In genomic region chr16:28842696-28843095, GRCh38 we compare ENCODE assay signal across 22 cellular contexts. TPM values are rescaled to one million over a fixed set of nuclear protein-coding genes. Genes with fewer than 3 reads are reported as not detected.
DNase-seq lines count a peak whose midpoint lies in the region; ATAC-seq and TF ChIP-seq lines count a peak whose summit lies in the region.
"Had no signal": no experiment of that assay in that cellular context is flagged by ENCODE, and none has a peak within 500 bp of the region (broad histone marks: within the 10 kb centered on the region; RNA-seq: fewer than 3 reads in every experiment).

No MANE protein-coding gene starts in this region.

- H2AFZ ChIP-seq in mammary epithelial cell (ENCODE audit: low read depth, low read length), result no peak overlapping the region

- no peaks in the 10 kb centered on the region for H3K9me3 Mint-ChIP-seq in MCF 10A (ENCODE audit: unreplicated experiment)
- no peaks in the 10 kb centered on the region for H3K9me3 Mint-ChIP-seq in activated naive CD8-positive, alpha-beta T cell treated with anti-CD3 and anti-CD28 coated beads, Interleukin-2, amount 10 ng/mL, durations not matched to agents 7 days and 5 days
- no peaks in the 10 kb centered on the region for H3K9me3 Mint-ChIP-seq in progenitor cell of endocrine pancreas (ENCODE audit: low read depth)
- H3K9me3 Mint-ChIP-seq in osteocyte (ENCODE audit: unreplicated experiment), result no peaks in the 10 kb centered on the region
- H3K9me3 Mint-ChIP-seq: CD8-positive, alpha-beta T cell; HFFc6 had no signal

- no peak overlapping the region for H3K4me2 ChIP-seq in mammary epithelial cell (ENCODE audit: insufficient read depth, low read depth, low read length)

- H3K79me2 ChIP-seq in mammary epithelial cell (ENCODE audit: insufficient read depth, low read length), result peaks cover 39% of the 10 kb centered on the region

- H3K4me1 ChIP-seq in mammary epithelial cell (ENCODE audit: insufficient read depth, low read length) (peaks cover 9% of the 10 kb centered on the region), HEK293 (ENCODE audit: control insufficient read depth, insufficient read depth, low read length) (no peaks in the 10 kb centered on the region)

- H3K27ac ChIP-seq in mammary epithelial cell (ENCODE audit: insufficient read depth, low read depth, low read length) (no peak overlapping the region), HEK293 (ENCODE audit: extremely low read depth, low read depth, low read length) (no peak overlapping the region)

- 94% methylated on average over 7 of the region's 7 CpGs for WGBS in mammary epithelial cell (ENCODE audit: low coverage, missing lambda C conversion rate)

- no peak overlapping the region for H3K4me3 ChIP-seq in mammary epithelial cell (replicated peaks in 1 of 3; ENCODE audit: insufficient read depth in 1 of 3, low read depth in 2 of 3, low read length in 3 of 3)
- H3K4me3 ChIP-seq in HEK293 (ENCODE audit: low read depth, low read length), result no peak overlapping the region

- no TSS peak for BruUV-seq in MCF 10A (replicated peaks; lab: Mats Ljungman, UMichigan)
- no TSS peak for BruUV-seq in mammary epithelial cell (replicated peaks; lab: Mats Ljungman, UMichigan)

- H3K36me3 ChIP-seq in mammary epithelial cell (ENCODE audit: insufficient read depth, low read length) (peaks cover 27% of the 10 kb centered on the region), HEK293 (ENCODE audit: control insufficient read depth in 2 of 2, insufficient read depth in 1 of 2, low read length in 2 of 2) (peaks cover 3 to 53% of the 10 kb centered on the region in 2 experiments; a peak in 2 of 3 replicates)

- DNase-seq in MCF 10A (ENCODE audit: unreplicated experiment) (no peak), mammary epithelial cell (no peak), progenitor cell of endocrine pancreas (ENCODE audit: low spot score, unreplicated experiment) (no peak), osteocyte (ENCODE audit: extremely low spot score, unreplicated experiment) (no peak)
- DNase-seq in activated naive CD8-positive, alpha-beta T cell treated with anti-CD3 and anti-CD28 coated beads, Interleukin-2, amount 10 ng/mL, durations not matched to agents 7 days and 5 days, result no peak
- no peak for DNase-seq in stimulated activated CD4-positive, alpha-beta T cell treated with anti-CD3 and anti-CD28 coated beads, Interleukin-15, amount 100 ng/mL, for 24 hours
- DNase-seq: ACHN; CD8-positive, alpha-beta T cell; HFFc6; KG1; NCI-H1092 treated with DMSO at 0.1 percent for 48 hours; NCI-H1694; NCI-H2107; NCI-H226; NCI-H526 treated with DMSO at 0.1 percent for 48 hours; NK-92 treated with Interleukin-12 subunit alpha and Interleukin-12 subunit beta, amount 100 ng/mL, for 24 hours; OCI-M1; RPMI8226 had no signal

- dilution Hi-C loops in mammary epithelial cell (cut with HindIII; ENCODE audit: low sequenced_read_pairs), result no loop called here

- no peak for ATAC-seq in activated naive CD8-positive, alpha-beta T cell treated with anti-CD3 and anti-CD28 coated beads, Interleukin-2, amount 10 ng/mL, durations not matched to agents 7 days and 5 days (ENCODE audit: low read depth)
- no peak for ATAC-seq in HG02970 (IDR thresholded peaks at IDR 0.05; ENCODE audit: low FRiP score, unreplicated experiment)
- ATAC-seq: CD8-positive, alpha-beta T cell had no signal

- H3K9me3 ChIP-seq in mammary epithelial cell (replicated peaks; ENCODE audit: insufficient read depth, low read length), result no peaks in the 10 kb centered on the region
- H3K9me3 ChIP-seq in HEK293 (ENCODE audit: control insufficient read depth, insufficient read depth, low read depth, low read length), result no peaks in the 10 kb centered on the region

- H3K9ac ChIP-seq in mammary epithelial cell (ENCODE audit: insufficient read depth, low read length), result no peak overlapping the region

- H3K27ac Mint-ChIP-seq in MCF 10A (ENCODE audit: low read depth, unreplicated experiment) (peak overlapping the region; percentile 50), progenitor cell of endocrine pancreas (no peak overlapping the region), osteocyte (ENCODE audit: unreplicated experiment) (no peak overlapping the region)
- no peak overlapping the region for H3K27ac Mint-ChIP-seq in activated naive CD8-positive, alpha-beta T cell treated with anti-CD3 and anti-CD28 coated beads, Interleukin-2, amount 10 ng/mL, durations not matched to agents 7 days and 5 days
- H3K27ac Mint-ChIP-seq: CD8-positive, alpha-beta T cell; HFFc6 had no signal

- POLR2A ChIA-PET in MCF 10A (lab: Yijun Ruan, JAX), result interaction anchor here (0.5 to 8.3 kb wide), 5 partner anchors 14 to 102 kb away, joined by 3 to 135 read pairs (median 8); partner anchors contain the start of genes ATXN2L and SH2B1
- POLR2A ChIA-PET in HEK293 (lab: Yijun Ruan, JAX), result interaction anchor here (0.7 to 1.5 kb wide), 5 partner anchors 11 to 131 kb away, joined by 3 to 7 read pairs (median 4); partner anchors contain the start of gene ATXN2L
- POLR2A ChIA-PET in activated naive CD8-positive, alpha-beta T cell treated with anti-CD3 and anti-CD28 coated beads, Interleukin-2, amount 10 ng/mL, durations not matched to agents 7 days and 5 days (lab: Charles Lee), result interaction anchor here (0.8 to 1.3 kb wide), 3 partner anchors 15 to 20 kb away, joined by 3 to 5 read pairs (median 5); partner anchors contain the start of gene ATXN2L

- no peaks in the 10 kb centered on the region for H4K20me1 ChIP-seq in mammary epithelial cell (ENCODE audit: insufficient read depth, low read length)

- H3K27me3 ChIP-seq in mammary epithelial cell (ENCODE audit: insufficient read depth, low read length), result no peaks in the 10 kb centered on the region

- CTCF ChIA-PET in MCF 10A (lab: Yijun Ruan, JAX), result interaction anchor here (0.6 to 0.7 kb wide), 2 partner anchors 103 to 872 kb away, joined by 3 to 4 read pairs; no protein-coding TSS in a partner anchor
- CTCF ChIA-PET in mammary epithelial cell (lab: Charles Lee; ENCODE audit: low non-redundant PET), result no interaction called here
- CTCF ChIA-PET in HEK293 (lab: Yijun Ruan, JAX), result interaction anchor here (0.7 to 1.3 kb wide), 2 partner anchors 17 to 22 kb away, joined by 3 read pairs; no protein-coding TSS in a partner anchor

- intact Hi-C loops in MCF 10A (cut with micrococcal nuclease) (no loop called here), mammary epithelial cell (cut with micrococcal nuclease) (no loop called here)

- H3K36me3 Mint-ChIP-seq in MCF 10A (ENCODE audit: insufficient read depth, unreplicated experiment) (peaks cover 63% of the 10 kb centered on the region), progenitor cell of endocrine pancreas (ENCODE audit: insufficient read depth) (peaks cover 19% of the 10 kb centered on the region), osteocyte (ENCODE audit: unreplicated experiment) (peaks cover 30% of the 10 kb centered on the region)
- H3K36me3 Mint-ChIP-seq in activated naive CD8-positive, alpha-beta T cell treated with anti-CD3 and anti-CD28 coated beads, Interleukin-2, amount 10 ng/mL, durations not matched to agents 7 days and 5 days, result peaks cover 17% of the 10 kb centered on the region

- TF ChIP-seq CTCF in MCF 10A (IDR thresholded peaks at IDR 0.05; ENCODE audit: unreplicated experiment) (no peak), mammary epithelial cell (conservative IDR thresholded peaks at IDR 0.05 in 1 of 2, IDR thresholded peaks at IDR 0.05 in 1 of 2; ENCODE audit: extremely low read depth in 1 of 2, insufficient read depth in 1 of 2, low read depth in 1 of 2, low read length in 2 of 2) (no peak), HEK293 (tag by site-specific recombination; IDR thresholded peaks at IDR 0.05) (no peak), progenitor cell of endocrine pancreas (IDR thresholded peaks at IDR 0.05; ENCODE audit: unreplicated experiment) (no peak), osteocyte (IDR thresholded peaks at IDR 0.05) (no peak)

- H3K4me3 Mint-ChIP-seq in MCF 10A (ENCODE audit: unreplicated experiment) (no peak overlapping the region), progenitor cell of endocrine pancreas (ENCODE audit: low read depth) (peak overlapping the region; percentile 59), osteocyte (ENCODE audit: unreplicated experiment) (no peak overlapping the region)
- H3K4me3 Mint-ChIP-seq in activated naive CD8-positive, alpha-beta T cell treated with anti-CD3 and anti-CD28 coated beads, Interleukin-2, amount 10 ng/mL, durations not matched to agents 7 days and 5 days, result peak overlapping the region; percentile 7
- H3K4me3 Mint-ChIP-seq: CD8-positive, alpha-beta T cell; HFFc6 had no signal

- H3K27me3 Mint-ChIP-seq in MCF 10A (ENCODE audit: insufficient read depth, unreplicated experiment) (no peaks in the 10 kb centered on the region), progenitor cell of endocrine pancreas (no peaks in the 10 kb centered on the region), osteocyte (ENCODE audit: unreplicated experiment) (no peaks in the 10 kb centered on the region)
- no peaks in the 10 kb centered on the region for H3K27me3 Mint-ChIP-seq in activated naive CD8-positive, alpha-beta T cell treated with anti-CD3 and anti-CD28 coated beads, Interleukin-2, amount 10 ng/mL, durations not matched to agents 7 days and 5 days

- H3K4me1 Mint-ChIP-seq in MCF 10A (ENCODE audit: insufficient read depth, unreplicated experiment) (peaks cover 12% of the 10 kb centered on the region), progenitor cell of endocrine pancreas (ENCODE audit: low read depth) (peaks cover 17% of the 10 kb centered on the region), osteocyte (ENCODE audit: unreplicated experiment) (peaks cover 27% of the 10 kb centered on the region)
- H3K4me1 Mint-ChIP-seq in activated naive CD8-positive, alpha-beta T cell treated with anti-CD3 and anti-CD28 coated beads, Interleukin-2, amount 10 ng/mL, durations not matched to agents 7 days and 5 days, result peaks cover 19% of the 10 kb centered on the region

- in situ Hi-C loops in mammary epithelial cell (cut with MboI; ENCODE audit: low sequenced_read_pairs in 2 of 2), result no loop called here

RNA-seq across cellular contexts. Expression of gene TUFM, which starts 3.5 kb away (rescaled TPM):
- 184 and 198 TPM in 2 replicates for total RNA-seq in MCF 10A (2022)
- 100 to 1,000 TPM in 1 of 2 donors, 10 to 100 TPM in 1; 94.9 to 142 TPM for total RNA-seq in mammary epithelial cell
- polyA plus RNA-seq in mammary epithelial cell, result 144 TPM
- 126 TPM for polyA minus RNA-seq in mammary epithelial cell
- 100 to 1,000 TPM; 117 to 119 TPM for total RNA-seq in activated naive CD8-positive, alpha-beta T cell treated with anti-CD3 and anti-CD28 coated beads, Interleukin-2, amount 10 ng/mL, durations not matched to agents 7 days and 5 days
- total RNA-seq in progenitor cell of endocrine pancreas, result 158 and 168 TPM in 2 replicates
- total RNA-seq in osteocyte, result 122 and 132 TPM in 2 replicates

RNA-seq across cellular contexts. Expression of gene ATXN2L, which starts 19.9 kb away (rescaled TPM):
- total RNA-seq in MCF 10A (2022) (245 and 251 TPM in 2 replicates), mammary epithelial cell (100 to 1,000 TPM in 1 of 2 donors, 10 to 100 TPM in 1; 80.5 to 247 TPM), progenitor cell of endocrine pancreas (248 and 256 TPM in 2 replicates), osteocyte (208 and 210 TPM in 2 replicates)
- polyA plus RNA-seq in mammary epithelial cell, result 33.5 TPM
- 123 TPM for polyA minus RNA-seq in mammary epithelial cell
- total RNA-seq in activated naive CD8-positive, alpha-beta T cell treated with anti-CD3 and anti-CD28 coated beads, Interleukin-2, amount 10 ng/mL, durations not matched to agents 7 days and 5 days, result 100 to 1,000 TPM; 296 to 304 TPM

RNA-seq across cellular contexts. Expression of gene SH2B1, which starts 20.9 kb away (rescaled TPM):
- 27.3 and 31.5 TPM in 2 replicates for total RNA-seq in MCF 10A (2022)
- total RNA-seq in mammary epithelial cell, result 10 to 100 TPM; 12.0 to 40.6 TPM
- 18.2 TPM for polyA plus RNA-seq in mammary epithelial cell
- polyA minus RNA-seq in mammary epithelial cell, result 14.9 TPM
- 10 to 100 TPM; 78.9 to 81.0 TPM for total RNA-seq in activated naive CD8-positive, alpha-beta T cell treated with anti-CD3 and anti-CD28 coated beads, Interleukin-2, amount 10 ng/mL, durations not matched to agents 7 days and 5 days
- 72.8 and 75.1 TPM in 2 replicates for total RNA-seq in progenitor cell of endocrine pancreas
- 57.9 and 60.7 TPM in 2 replicates for total RNA-seq in osteocyte

RNA-seq across cellular contexts. Expression of gene ATP2A1, which starts 35.6 kb away (rescaled TPM):
- total RNA-seq in MCF 10A (2022), result 0.23 and 1.7 TPM in 2 replicates
- 1 to 10 TPM in 1 of 2 donors, under 1 TPM in 1; 0.17 to 1.2 TPM for total RNA-seq in mammary epithelial cell
- 0.43 TPM for polyA plus RNA-seq in mammary epithelial cell
- polyA minus RNA-seq in mammary epithelial cell, result not detected
- 1 to 10 TPM; 2.5 to 4.6 TPM for total RNA-seq in activated naive CD8-positive, alpha-beta T cell treated with anti-CD3 and anti-CD28 coated beads, Interleukin-2, amount 10 ng/mL, durations not matched to agents 7 days and 5 days
- 2.7 and 3.0 TPM in 2 replicates for total RNA-seq in progenitor cell of endocrine pancreas
- total RNA-seq in osteocyte, result 0.42 and 0.64 TPM in 2 replicates
- total RNA-seq: Daoy, M059J had no signal

Comparison
In these comparisons a context has a peak if more than half of its experiments do, and no peak if none do; other contexts are left out.
1. H3K4me3 Mint-ChIP-seq: peak in activated naive CD8-positive, alpha-beta T cell treated with anti-CD3 and anti-CD28 coated beads, Interleukin-2, amount 10 ng/mL, durations not matched to agents 7 days and 5 days (single experiment) and progenitor cell of endocrine pancreas (single experiment); none in MCF 10A (single experiment) and osteocyte (single experiment).